In genomic region chr7:45037876-45038275, GRCh38 we compare ENCODE assay signal across 19 cellular contexts. TPM values are rescaled to one million over a fixed set of nuclear protein-coding genes. Genes with fewer than 3 reads are reported as not detected.
A peak's percentile ranks its signal among the peaks of the same experiment; 100 is the strongest.
DNase-seq lines count a peak whose midpoint lies in the region; ATAC-seq and TF ChIP-seq lines count a peak whose summit lies in the region.
"Had no signal": no experiment of that assay in that cellular context is flagged by ENCODE, and none has a peak within 500 bp of the region (broad histone marks: within the 10 kb centered on the region; RNA-seq: fewer than 3 reads in every experiment).

No MANE protein-coding gene starts in this region.

- H3K14ac ChIP-seq in mesenchymal stem cell (ENCODE audit: low read length in 2 of 2): no peak overlapping the region

- H4K8ac ChIP-seq in mesenchymal stem cell (ENCODE audit: low read length): peak overlapping the region; percentile 77

- no peak overlapping the region for H2BK5ac ChIP-seq in mesenchymal stem cell (ENCODE audit: low read depth, low read length, poor library complexity, severe bottlenecking)

- no peak overlapping the region for H3K18ac ChIP-seq in mesenchymal stem cell (ENCODE audit: low read depth in 1 of 2, low read length in 2 of 2)

- no peak overlapping the region for H3K27ac ChIP-seq in mesenchymal stem cell (ENCODE audit: low read length, poor library complexity, severe bottlenecking)
- H3K27ac ChIP-seq: esophagus squamous epithelium, testis had no signal

- H3K9me3 ChIP-seq in mesenchymal stem cell (ENCODE audit: control insufficient read depth, low read length): no peaks in the 10 kb centered on the region
- H3K9me3 ChIP-seq: esophagus squamous epithelium, MG63, testis had no signal

- POLR2A ChIA-PET in activated CD8-positive, alpha-beta T cell treated with anti-CD3 and anti-CD28 coated beads for 36 hours (lab: Charles Lee): interaction anchor here (1.0 to 2.7 kb wide), 2 partner anchors 37 to 40 kb away, joined by 3 to 11 read pairs; no protein-coding TSS in a partner anchor

- no peak overlapping the region for H2AFZ ChIP-seq in mesenchymal stem cell (ENCODE audit: low read depth, low read length)

- no peak overlapping the region for H3K9ac ChIP-seq in mesenchymal stem cell (ENCODE audit: low read length)

- peaks cover 76% of the 10 kb centered on the region for H3K4me1 Mint-ChIP-seq in stimulated activated naive CD8-positive, alpha-beta T cell treated with anti-CD3 and anti-CD28 coated beads, Interleukin-15, Interleukin-2, amounts not matched to agents 100 ng/mL and 50 ng/mL, for 24 hours (ENCODE audit: low read depth)
- peaks cover 69% of the 10 kb centered on the region for H3K4me1 Mint-ChIP-seq in activated CD8-positive, alpha-beta T cell treated with anti-CD3 and anti-CD28 coated beads for 36 hours (ENCODE audit: low read depth)

- 98% methylated on average over 5 of the region's 5 CpGs for WGBS in mesenchymal stem cell

- CTCF ChIA-PET in activated CD8-positive, alpha-beta T cell treated with anti-CD3 and anti-CD28 coated beads for 36 hours (lab: Charles Lee): interaction anchor here (1.0 to 2.4 kb wide), 2 partner anchors 37 to 98 kb away, joined by 4 to 9 read pairs; no protein-coding TSS in a partner anchor

- intact Hi-C loops in activated CD8-positive, alpha-beta T cell treated with anti-CD3 and anti-CD28 coated beads for 36 hours (cut with micrococcal nuclease): no loop called here

- no peak overlapping the region for H3K4ac ChIP-seq in mesenchymal stem cell (ENCODE audit: low read depth in 1 of 2, low read length in 2 of 2)

- H3K4me2 ChIP-seq in mesenchymal stem cell (ENCODE audit: low read length, poor library complexity, severe bottlenecking): no peak overlapping the region

- H3K27me3 ChIP-seq in mesenchymal stem cell (ENCODE audit: control insufficient read depth in 1 of 2, insufficient read depth in 1 of 2, low read length in 2 of 2): no peaks in the 10 kb centered on the region
- H3K27me3 ChIP-seq: esophagus squamous epithelium, MG63, testis had no signal

- no peaks in the 10 kb centered on the region for H3K27me3 Mint-ChIP-seq in stimulated activated naive CD8-positive, alpha-beta T cell treated with anti-CD3 and anti-CD28 coated beads, Interleukin-15, Interleukin-2, amounts not matched to agents 100 ng/mL and 50 ng/mL, for 24 hours
- no peaks in the 10 kb centered on the region for H3K27me3 Mint-ChIP-seq in activated CD8-positive, alpha-beta T cell treated with anti-CD3 and anti-CD28 coated beads for 36 hours

- H3K9me3 Mint-ChIP-seq in stimulated activated naive CD8-positive, alpha-beta T cell treated with anti-CD3 and anti-CD28 coated beads, Interleukin-15, Interleukin-2, amounts not matched to agents 100 ng/mL and 50 ng/mL, for 24 hours: no peaks in the 10 kb centered on the region
- H3K9me3 Mint-ChIP-seq in activated CD8-positive, alpha-beta T cell treated with anti-CD3 and anti-CD28 coated beads for 36 hours: no peaks in the 10 kb centered on the region

- H3K36me3 ChIP-seq in mesenchymal stem cell (ENCODE audit: control insufficient read depth in 1 of 2, insufficient read depth in 2 of 2, low read depth in 1 of 2, low read length in 2 of 2): peaks cover 23 to 44% of the 10 kb centered on the region in 2 experiments

- no peak overlapping the region for H3K4me3 ChIP-seq in mesenchymal stem cell (ENCODE audit: insufficient read depth in 1 of 2, low read depth in 1 of 2, low read length in 2 of 2)
- H3K4me3 ChIP-seq: esophagus squamous epithelium, MG63, testis had no signal

- no peak overlapping the region for H3K4me3 Mint-ChIP-seq in stimulated activated naive CD8-positive, alpha-beta T cell treated with anti-CD3 and anti-CD28 coated beads, Interleukin-15, Interleukin-2, amounts not matched to agents 100 ng/mL and 50 ng/mL, for 24 hours
- peak overlapping the region; percentile 16 for H3K4me3 Mint-ChIP-seq in activated CD8-positive, alpha-beta T cell treated with anti-CD3 and anti-CD28 coated beads for 36 hours

- H3K4me1 ChIP-seq in mesenchymal stem cell (ENCODE audit: control insufficient read depth, insufficient read depth, low read depth, low read length): peaks cover 9% of the 10 kb centered on the region
- H3K4me1 ChIP-seq: testis had no signal

- no peak overlapping the region for H3K23ac ChIP-seq in mesenchymal stem cell (ENCODE audit: low read length in 2 of 2)

- no peak overlapping the region for H2BK120ac ChIP-seq in mesenchymal stem cell (ENCODE audit: low read depth, low read length)

- no peak for DNase-seq in stimulated activated naive CD8-positive, alpha-beta T cell treated with anti-CD3 and anti-CD28 coated beads, Interleukin-15, Interleukin-2, amounts not matched to agents 100 U/mL and 50 U/mL, for 24 hours
- DNase-seq in activated CD8-positive, alpha-beta T cell treated with anti-CD3 and anti-CD28 coated beads for 36 hours: no peak
- DNase-seq in mesenchymal stem cell (no peak), NCI-H187 (lab: John Stamatoyannopoulos, UW) (no peak), dermis blood vessel endothelial cell (no peak), HuH-7.5 (ENCODE audit: low spot score) (no peak)
- DNase-seq: effector CD8-positive, alpha-beta T cell; esophagus squamous epithelium; left colon; MG63; NCI-H2227 treated with DMSO at 0.1 percent for 48 hours; NCI-H774; nucleus accumbens; OCI-M1; SIG-M5; stimulated activated CD8-positive, alpha-beta memory T cell treated with anti-CD3 and anti-CD28 coated beads, Interleukin-4, amount 100 ng/mL, for 48 hours; testis had no signal

- no peak overlapping the region for H2BK12ac ChIP-seq in mesenchymal stem cell (ENCODE audit: low read length in 2 of 2)

- peak overlapping the region; percentile 85 for H3K27ac Mint-ChIP-seq in stimulated activated naive CD8-positive, alpha-beta T cell treated with anti-CD3 and anti-CD28 coated beads, Interleukin-15, Interleukin-2, amounts not matched to agents 100 ng/mL and 50 ng/mL, for 24 hours
- H3K27ac Mint-ChIP-seq in activated CD8-positive, alpha-beta T cell treated with anti-CD3 and anti-CD28 coated beads for 36 hours: peak overlapping the region; percentile 76

- no peak for TF ChIP-seq CTCF in activated CD8-positive, alpha-beta T cell treated with anti-CD3 and anti-CD28 coated beads for 36 hours (IDR thresholded peaks at IDR 0.05)

- ATAC-seq in stimulated activated naive CD8-positive, alpha-beta T cell treated with anti-CD3 and anti-CD28 coated beads, Interleukin-15, Interleukin-2, amounts not matched to agents 100 U/mL and 50 U/mL, for 24 hours: no peak
- ATAC-seq in activated CD8-positive, alpha-beta T cell treated with anti-CD3 and anti-CD28 coated beads for 36 hours: no peak
- ATAC-seq: left colon had no signal

- peaks cover 43% of the 10 kb centered on the region for H3K36me3 Mint-ChIP-seq in stimulated activated naive CD8-positive, alpha-beta T cell treated with anti-CD3 and anti-CD28 coated beads, Interleukin-15, Interleukin-2, amounts not matched to agents 100 ng/mL and 50 ng/mL, for 24 hours (ENCODE audit: low read depth)
- H3K36me3 Mint-ChIP-seq in activated CD8-positive, alpha-beta T cell treated with anti-CD3 and anti-CD28 coated beads for 36 hours (ENCODE audit: low read depth): peaks cover 49% of the 10 kb centered on the region

- H3K79me1 ChIP-seq in mesenchymal stem cell (replicated peaks; ENCODE audit: low read length, poor library complexity, severe bottlenecking): peaks cover 45% of the 10 kb centered on the region

- H4K91ac ChIP-seq in mesenchymal stem cell (ENCODE audit: low read length): no peak overlapping the region

- H2BK15ac ChIP-seq in mesenchymal stem cell (ENCODE audit: low read depth, poor library complexity, severe bottlenecking): no peak overlapping the region

- H2AK5ac ChIP-seq in mesenchymal stem cell (ENCODE audit: low read length, severe bottlenecking): no peak overlapping the region

RNA-seq across cellular contexts. Expression of gene CCM2, which starts 37.9 kb away (rescaled TPM):
- 10 to 100 TPM; 72.3 to 77.5 TPM for total RNA-seq in activated CD8-positive, alpha-beta T cell treated with anti-CD3 and anti-CD28 coated beads for 36 hours
- polyA plus RNA-seq in mesenchymal stem cell (2013, experiment 1 of 2): 39.8 TPM
- 39.9 TPM for polyA plus RNA-seq in mesenchymal stem cell (2013, experiment 2 of 2)
- 76.4 and 91.4 TPM in 2 replicates for total RNA-seq in dermis blood vessel endothelial cell

RNA-seq across cellular contexts. Expression of gene NACAD, which starts 50.9 kb away (rescaled TPM):
- total RNA-seq in activated CD8-positive, alpha-beta T cell treated with anti-CD3 and anti-CD28 coated beads for 36 hours: under 1 TPM; 0.31 to 0.50 TPM
- 5.6 TPM for polyA plus RNA-seq in mesenchymal stem cell (2013, experiment 1 of 2)
- polyA plus RNA-seq in mesenchymal stem cell (2013, experiment 2 of 2): 5.5 TPM
- 0.68 and 1.9 TPM in 2 replicates for total RNA-seq in dermis blood vessel endothelial cell
- total RNA-seq: T-helper 1 cell treated with Interleukin-12 subunit alpha and Interleukin-12 subunit beta and Interleukin-4 antibody, amounts not matched to agents 30 ng/mL and 1 ng/mL, for 36 hours had no signal

RNA-seq across cellular contexts. Expression of gene MYO1G, which starts 59.1 kb away (rescaled TPM):
- total RNA-seq in activated CD8-positive, alpha-beta T cell treated with anti-CD3 and anti-CD28 coated beads for 36 hours: 100 to 1,000 TPM; 399 to 403 TPM
- not detected for polyA plus RNA-seq in mesenchymal stem cell (2013, experiment 1 of 2)
- not detected for polyA plus RNA-seq in mesenchymal stem cell (2013, experiment 2 of 2)
- 0.09 and 0.17 TPM in 2 replicates for total RNA-seq in dermis blood vessel endothelial cell

Comparison
In these comparisons a context has a peak if more than half of its experiments do, and no peak if none do; other contexts are left out.
1. RNA of gene MYO1G, which starts 59.1 kb away (total RNA-seq): 399 to 403 TPM in activated CD8-positive, alpha-beta T cell treated with anti-CD3 and anti-CD28 coated beads for 36 hours; 0.09 to 0.17 TPM in dermis blood vessel endothelial cell; every median in the first group is over 100 times any median in the second.